In genomic region chr14:21326972-21327371, GRCh38 we compare ENCODE assay signal across 19 cellular contexts. TPM values are rescaled to one million over a fixed set of nuclear protein-coding genes. Genes with fewer than 3 reads are reported as not detected.
"Had no signal": no experiment of that assay in that cellular context is flagged by ENCODE, and none has a peak within 500 bp of the region (broad histone marks: within the 10 kb centered on the region; RNA-seq: fewer than 3 reads in every experiment).

No MANE protein-coding gene starts in this region.

- H3K27ac ChIP-seq: left lung, ovary had no signal

- H3K9me3 ChIP-seq: left lung, ovary had no signal

- H3K36me3 Mint-ChIP-seq: activated naive CD8-positive, alpha-beta T cell; brain; stimulated activated memory B cell treated with anti-CD40 and anti-IgM and Interleukin-4, amounts not matched to agents 10 μg/mL and 1 μg/mL and 100 μg/mL, for 72 hours had no signal

- H3K4me1 Mint-ChIP-seq: activated CD4-positive, alpha-beta T cell treated with anti-CD3 and anti-CD28 coated beads, Interleukin-2, amount 10 ng/mL, durations not matched to agents 24 days and 14 days; brain; stimulated activated memory B cell treated with anti-CD40 and anti-IgM and Interleukin-4, amounts not matched to agents 10 μg/mL and 1 μg/mL and 100 μg/mL, for 72 hours had no signal

- H3K36me3 ChIP-seq: left lung, ovary had no signal

- H3K4me3 ChIP-seq: left lung, ovary had no signal

- H3K27ac Mint-ChIP-seq: activated CD4-positive, alpha-beta T cell treated with anti-CD3 and anti-CD28 coated beads, Interleukin-2, amount 10 ng/mL, durations not matched to agents 24 days and 14 days; activated CD8-positive, alpha-beta T cell treated with anti-CD3 and anti-CD28 coated beads, Interleukin-2, amount 10 ng/mL, durations not matched to agents 7 days and 5 days; activated naive CD8-positive, alpha-beta T cell; brain; dendritic cell treated with granulocyte-macrophage colony-stimulating factor and Interleukin-4, amounts not matched to agents 40 ng/mL and 50 ng/mL, for 4 days; effector memory CD8-positive, alpha-beta T cell; stimulated activated memory B cell treated with anti-CD40 and anti-IgM and Interleukin-4, amounts not matched to agents 10 μg/mL and 1 μg/mL and 100 μg/mL, for 72 hours; T-helper 2 cell treated with Interferon-gamma antibody and Interleukin-4, amounts not matched to agents 5 μg/mL and 100 μg/mL, for 36 hours had no signal

- DNase-seq: activated CD4-positive, alpha-beta T cell treated with anti-CD3 and anti-CD28 coated beads, Interleukin-2, amount 10 ng/mL, durations not matched to agents 24 days and 14 days; activated CD4-positive, CD25-positive, alpha-beta regulatory T cell; activated CD8-positive, alpha-beta memory T cell treated with anti-CD3 and anti-CD28 coated beads, Interleukin-2, amount 50 U/mL, for 4 hours; activated CD8-positive, alpha-beta T cell treated with anti-CD3 and anti-CD28 coated beads, Interleukin-2, amount 10 ng/mL, durations not matched to agents 7 days and 5 days; activated effector memory CD4-positive, alpha-beta T cell treated with anti-CD3 and anti-CD28 coated beads, Interleukin-2, amount 50 U/mL, for 16 hours; activated T-cell treated with anti-CD3 and anti-CD28 coated beads, Interleukin-2, amount 50 U/mL, for 48 hours; amygdala; effector memory CD8-positive, alpha-beta T cell; islet precursor cell; left lung; mammary epithelial cell; ovary; stimulated activated CD4-positive, alpha-beta T cell treated with anti-CD3 and anti-CD28 coated beads, Interleukin-12 subunit alpha, Interleukin-12 subunit beta, amount 100 ng/mL, for 4 hours had no signal

- H3K4me3 Mint-ChIP-seq: activated CD4-positive, alpha-beta T cell treated with anti-CD3 and anti-CD28 coated beads, Interleukin-2, amount 10 ng/mL, durations not matched to agents 24 days and 14 days; activated CD8-positive, alpha-beta T cell treated with anti-CD3 and anti-CD28 coated beads, Interleukin-2, amount 10 ng/mL, durations not matched to agents 7 days and 5 days; activated naive CD8-positive, alpha-beta T cell; brain; dendritic cell treated with granulocyte-macrophage colony-stimulating factor and Interleukin-4, amounts not matched to agents 40 ng/mL and 50 ng/mL, for 4 days; effector memory CD8-positive, alpha-beta T cell; neural crest cell; stimulated activated memory B cell treated with anti-CD40 and anti-IgM and Interleukin-4, amounts not matched to agents 10 μg/mL and 1 μg/mL and 100 μg/mL, for 72 hours; T-helper 2 cell treated with Interferon-gamma antibody and Interleukin-4, amounts not matched to agents 5 μg/mL and 100 μg/mL, for 36 hours had no signal

- ATAC-seq: activated CD8-positive, alpha-beta T cell treated with anti-CD3 and anti-CD28 coated beads, Interleukin-2, amount 10 ng/mL, durations not matched to agents 7 days and 5 days; effector memory CD8-positive, alpha-beta T cell; left lung; stimulated activated memory B cell treated with anti-CD40 and anti-IgM and Interleukin-4, amounts not matched to agents 10 μg/mL and 1 μg/mL and 100 μg/mL, for 72 hours had no signal

- H3K27me3 Mint-ChIP-seq: stimulated activated memory B cell treated with anti-CD40 and anti-IgM and Interleukin-4, amounts not matched to agents 10 μg/mL and 1 μg/mL and 100 μg/mL, for 72 hours had no signal

- H3K4me1 ChIP-seq: left lung had no signal

- H3K27me3 ChIP-seq: left lung, ovary had no signal

- H3K9me3 Mint-ChIP-seq: activated CD4-positive, alpha-beta T cell treated with anti-CD3 and anti-CD28 coated beads, Interleukin-2, amount 10 ng/mL, durations not matched to agents 24 days and 14 days; dendritic cell treated with granulocyte-macrophage colony-stimulating factor and Interleukin-4, amounts not matched to agents 40 ng/mL and 50 ng/mL, for 4 days; effector memory CD8-positive, alpha-beta T cell; neural crest cell; stimulated activated memory B cell treated with anti-CD40 and anti-IgM and Interleukin-4, amounts not matched to agents 10 μg/mL and 1 μg/mL and 100 μg/mL, for 72 hours; T-helper 2 cell treated with Interferon-gamma antibody and Interleukin-4, amounts not matched to agents 5 μg/mL and 100 μg/mL, for 36 hours had no signal

RNA-seq across cellular contexts. Expression of gene RPGRIP1, which starts 47.1 kb away (rescaled TPM):
- total RNA-seq: activated CD4-positive, alpha-beta T cell treated with anti-CD3 and anti-CD28 coated beads, Interleukin-2, amount 10 ng/mL, durations not matched to agents 24 days and 14 days; activated CD8-positive, alpha-beta T cell treated with anti-CD3 and anti-CD28 coated beads, Interleukin-2, amount 10 ng/mL, durations not matched to agents 7 days and 5 days; neural crest cell had no signal
- polyA plus RNA-seq: mammary epithelial cell had no signal
